ENCODE assay signal across 1 cellular context in genomic region chr9:112078432-112078831, GRCh38.
A peak's percentile ranks its signal among the peaks of the same experiment; 100 is the strongest.
TF ChIP-seq lines count a peak whose summit lies in the region.

No MANE protein-coding gene starts in this region.

TF ChIP-seq in GM12878, 131 proteins besides CTCF, POLR2A, EP300 and RAD21 (continued from another document and continues in another):
- no peak for TF ChIP-seq ZBTB4 (CRISPR knock-in tag; IDR thresholded peaks at IDR 0.05)
- TF ChIP-seq E4F1 (IDR thresholded peaks at IDR 0.05; ENCODE audit: borderline replicate concordance, partially characterized antibody) = no peak
- no peak for TF ChIP-seq SP1 (IDR thresholded peaks at IDR 0.05; ENCODE audit: low read depth, low read length)
- TF ChIP-seq NR2C1 (IDR thresholded peaks at IDR 0.05) = no peak
- TF ChIP-seq IRF5 (IDR thresholded peaks at IDR 0.05; ENCODE audit: borderline replicate concordance) = no peak
- TF ChIP-seq ASH2L (IDR thresholded peaks at IDR 0.05; ENCODE audit: borderline replicate concordance, low read depth) = no peak
- peak; percentile 88 for TF ChIP-seq NFIC (IDR thresholded peaks at IDR 0.05; ENCODE audit: low read depth, low read length)
- peak; percentile 74 for TF ChIP-seq NR2F1 (conservative IDR thresholded peaks at IDR 0.05)
- no peak for TF ChIP-seq BCLAF1 (IDR thresholded peaks at IDR 0.05)
- TF ChIP-seq SKIL (IDR thresholded peaks at IDR 0.05; ENCODE audit: low read depth, poor library complexity, severe bottlenecking) = peak; percentile 49
- TF ChIP-seq CEBPB (IDR thresholded peaks at IDR 0.05; ENCODE audit: borderline replicate concordance in 1 of 2, low read depth in 2 of 2, low read length in 2 of 2) = no peak
- TF ChIP-seq ZNF622 (IDR thresholded peaks at IDR 0.05) = no peak
- peak; percentile 75 for TF ChIP-seq RELB (IDR thresholded peaks at IDR 0.05; ENCODE audit: low read depth)
- TF ChIP-seq MTA3 (IDR thresholded peaks at IDR 0.05; ENCODE audit: borderline replicate concordance, low read length) = peak; percentile 83; the same call in 1 of the 2 replicates
- no peak for TF ChIP-seq MEF2B (IDR thresholded peaks at IDR 0.05; ENCODE audit: partially characterized antibody, poor library complexity, severe bottlenecking)
- no peak for TF ChIP-seq NR2C2 (IDR thresholded peaks at IDR 0.05; ENCODE audit: borderline replicate concordance, control insufficient read depth, insufficient read length, low read depth)
- TF ChIP-seq FOXM1 (IDR thresholded peaks at IDR 0.05; ENCODE audit: low read depth, low read length) = peak; percentile 72; the same call in 1 of the 2 replicates
- TF ChIP-seq ZNF24 (IDR thresholded peaks at IDR 0.05) = no peak
- no peak for TF ChIP-seq KAT2A (conservative IDR thresholded peaks at IDR 0.05; ENCODE audit: control insufficient read depth, low read depth, low read length)
- TF ChIP-seq ESRRA (IDR thresholded peaks at IDR 0.05; ENCODE audit: low read length) = no peak
- no peak for TF ChIP-seq BCL3 (IDR thresholded peaks at IDR 0.05; ENCODE audit: borderline replicate concordance, insufficient read depth, low read depth, low read length, poor library complexity, severe bottlenecking)
- no peak for TF ChIP-seq E2F4 (IDR thresholded peaks at IDR 0.05; ENCODE audit: low read depth, low read length)
- TF ChIP-seq SRF (IDR thresholded peaks at IDR 0.05; ENCODE audit: low read depth in 2 of 2, low read length in 2 of 2) = no peak
- TF ChIP-seq EED (IDR thresholded peaks at IDR 0.05; ENCODE audit: low read depth) = peak; percentile 94
- TF ChIP-seq CHD4 (IDR thresholded peaks at IDR 0.05) = no peak
- TF ChIP-seq POU2F2 (IDR thresholded peaks at IDR 0.05; ENCODE audit: borderline replicate concordance, low read depth, low read length) = no peak
- TF ChIP-seq GATAD2B (conservative IDR thresholded peaks at IDR 0.05; ENCODE audit: low read depth) = 0 out of 2 replicates have a peak, but pooled peaks have one; percentile 57
- no peak for TF ChIP-seq ZNF592 (IDR thresholded peaks at IDR 0.05)
- TF ChIP-seq TCF12 (IDR thresholded peaks at IDR 0.05; ENCODE audit: low read depth, low read length) = no peak
- TF ChIP-seq ATF2 (IDR thresholded peaks at IDR 0.05; ENCODE audit: low read length) = peak; percentile 78
- TF ChIP-seq CREM (IDR thresholded peaks at IDR 0.05; ENCODE audit: low read depth) = peak; percentile 54; the same call in 1 of the 2 replicates
